ENCODE assay signal across 1 cellular context in genomic region chr5:76810236-76810635, GRCh38.
TF ChIP-seq lines count a peak whose summit lies in the region.

No MANE protein-coding gene starts in this region.

TF ChIP-seq in WTC11, 78 proteins besides CTCF, POLR2A, EP300 and RAD21 (continued from another document):
- no peak for TF ChIP-seq ZNF532 (CRISPR knock-in tag; IDR thresholded peaks at IDR 0.05; ENCODE audit: borderline replicate concordance)
- no peak for TF ChIP-seq GRHL2 (CRISPR knock-in tag; IDR thresholded peaks at IDR 0.05; ENCODE audit: insufficient replicate concordance, severe bottlenecking)
- TF ChIP-seq GABPB1 (CRISPR knock-in tag; IDR thresholded peaks at IDR 0.05): no peak
- no peak for TF ChIP-seq CBFB (CRISPR knock-in tag; IDR thresholded peaks at IDR 0.05; ENCODE audit: low read depth)
- no peak for TF ChIP-seq FOXK1 (CRISPR knock-in tag; IDR thresholded peaks at IDR 0.05)
- no peak for TF ChIP-seq ZNF232 (CRISPR knock-in tag; IDR thresholded peaks at IDR 0.05)
- no peak for TF ChIP-seq NR3C1 (CRISPR knock-in tag; conservative IDR thresholded peaks at IDR 0.05; ENCODE audit: low read depth)
- TF ChIP-seq PRDM15 (CRISPR knock-in tag; IDR thresholded peaks at IDR 0.05): no peak
- no peak for TF ChIP-seq USF1 (CRISPR knock-in tag; IDR thresholded peaks at IDR 0.05)
- no peak for TF ChIP-seq KAT7 (CRISPR knock-in tag; IDR thresholded peaks at IDR 0.05; ENCODE audit: borderline replicate concordance)
- no peak for TF ChIP-seq ZNF281 (CRISPR knock-in tag; IDR thresholded peaks at IDR 0.05)
- no peak for TF ChIP-seq ZNF423 (CRISPR knock-in tag; IDR thresholded peaks at IDR 0.05)
- TF ChIP-seq TCF7 (CRISPR knock-in tag; IDR thresholded peaks at IDR 0.05; ENCODE audit: low read depth): no peak
- TF ChIP-seq ZSCAN18 (CRISPR knock-in tag; IDR thresholded peaks at IDR 0.05): no peak
- no peak for TF ChIP-seq RORB (CRISPR knock-in tag; IDR thresholded peaks at IDR 0.05)
